11 cellular contexts compared by ENCODE assay signal in the genomic region with DNA sequence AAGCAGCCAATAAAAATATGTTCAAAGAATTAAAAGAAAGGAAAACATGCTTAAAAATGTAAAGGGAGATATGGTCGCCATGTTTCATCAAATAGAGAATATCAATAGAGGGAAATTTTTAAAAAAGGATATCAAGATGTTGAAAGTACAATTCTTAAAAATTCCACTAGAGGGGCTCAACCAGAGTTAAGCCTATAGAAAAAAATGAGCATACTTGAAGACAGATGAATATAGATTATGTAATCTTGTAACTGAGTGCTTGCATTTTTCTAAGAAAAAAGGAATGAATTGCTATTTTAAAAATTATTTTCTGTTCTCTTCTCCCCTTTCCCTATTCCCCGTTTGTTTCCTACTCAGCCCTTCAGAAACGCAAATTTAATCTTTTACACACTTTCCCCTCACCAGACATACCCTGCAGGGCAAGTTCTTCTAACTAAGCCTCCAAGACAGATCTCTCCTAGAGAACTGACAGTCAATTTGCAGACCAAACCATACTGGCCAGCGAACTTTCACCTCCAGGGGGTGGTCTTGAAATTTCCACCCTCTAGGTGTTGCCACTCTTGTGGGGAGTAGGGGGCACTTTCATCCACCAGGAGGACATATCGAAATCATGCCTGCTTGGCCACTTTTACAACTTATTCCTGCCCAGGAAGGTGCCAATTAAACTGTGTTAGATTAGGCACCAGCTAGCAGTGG.
A peak's percentile ranks its signal among the peaks of the same experiment; 100 is the strongest.
DNase-seq lines count a peak whose midpoint lies in the region; ATAC-seq, FAIRE-seq and TF ChIP-seq lines count a peak whose summit lies in the region.
"Had no signal": no experiment of that assay in that cellular context is flagged by ENCODE, and none has a peak within 500 bp of the region (broad histone marks: within the 10 kb centered on the region; RNA-seq: fewer than 3 reads in every experiment).

No MANE protein-coding gene starts in this region.

- intact Hi-C loops in A673 (cut with micrococcal nuclease; ENCODE audit: unreplicated experiment), result no loop called here
- intact Hi-C loops in gastrocnemius medialis (cut with DNase I; ENCODE audit: low total_unique reads), result no loop called here

- no TSS peak for BruUV-seq in A673 (replicated peaks; lab: Mats Ljungman, UMichigan)

- peak; percentile 23 for FAIRE-seq in G401.6 (lab: Jason Lieb, UNC)

- DNase-seq in A673 (ENCODE audit: low spot score), result peak; percentile 19
- DNase-seq in NAMALWA (ENCODE audit: low spot score), result peak; percentile 29
- DNase-seq in choroid plexus epithelial cell (ENCODE audit: low read depth), result peak; percentile 61
- DNase-seq in NCI-H2196 treated with DMSO at 0.1 percent for 48 hours (lab: John Stamatoyannopoulos, UW; ENCODE audit: unreplicated experiment), result no peak
- DNase-seq in gastrocnemius medialis, result no peak
- no peak for DNase-seq in activated CD4-positive, CD25-positive, alpha-beta regulatory T cell (lab: John Stamatoyannopoulos, UW)
- DNase-seq: NCI-H1092 had no signal

- H3K4me3 ChIP-seq in A673 (ENCODE audit: low read depth, low read length, poor library complexity, severe bottlenecking) (no peak overlapping the region), choroid plexus epithelial cell (ENCODE audit: low read depth, low read length) (no peak overlapping the region), gastrocnemius medialis (no peak overlapping the region)
- H3K4me3 ChIP-seq: skin epidermis had no signal

- in situ Hi-C loops in gastrocnemius medialis (cut with MboI; ENCODE audit: low sequenced_read_pairs in 4 of 4), result no loop called here

- CTCF ChIA-PET in A673 (lab: Charles Lee), result no interaction called here

- peaks cover 4% of the 10 kb centered on the region for H3K36me3 ChIP-seq in A673 (ENCODE audit: insufficient read depth, low read length, poor library complexity, severe bottlenecking)
- H3K36me3 ChIP-seq in gastrocnemius medialis, result peaks cover 0 to 31% of the 10 kb centered on the region in 2 donors

- H3K27me3 ChIP-seq in A673 (replicated peaks; ENCODE audit: insufficient read depth, low read depth, low read length, poor library complexity) (no peaks in the 10 kb centered on the region), gastrocnemius medialis (no peaks in the 10 kb centered on the region)

- H3K4me1 ChIP-seq in A673 (ENCODE audit: insufficient read depth, low read length, poor library complexity, severe bottlenecking) (no peaks in the 10 kb centered on the region), gastrocnemius medialis (no peaks in the 10 kb centered on the region)

- H3K27ac ChIP-seq in A673 (ENCODE audit: low read depth, low read length, poor library complexity, severe bottlenecking), result no peak overlapping the region
- no peak overlapping the region for H3K27ac ChIP-seq in gastrocnemius medialis
- H3K27ac ChIP-seq: skin epidermis had no signal

- ATAC-seq in gastrocnemius medialis, result no peak
- no peak for ATAC-seq in HG03097 (IDR thresholded peaks at IDR 0.05; ENCODE audit: low FRiP score, unreplicated experiment)
- ATAC-seq: stimulated activated memory B cell treated with anti-CD40 and anti-IgM and Interleukin-4, amounts not matched to agents 10 μg/mL and 1 μg/mL and 100 μg/mL, for 72 hours had no signal

- POLR2A ChIA-PET in A673 (lab: Charles Lee; ENCODE audit: low non-redundant PET), result no interaction called here

- H3K9me3 ChIP-seq in A673 (ENCODE audit: low read depth, low read length, poor library complexity, severe bottlenecking) (no peaks in the 10 kb centered on the region), gastrocnemius medialis (no peaks in the 10 kb centered on the region)

- no peak for TF ChIP-seq POLR2A in gastrocnemius medialis (IDR thresholded peaks at IDR 0.05)

- peak; percentile 49 for TF ChIP-seq CTCF in A673 (conservative IDR thresholded peaks at IDR 0.05; ENCODE audit: low read depth, low read length)
- TF ChIP-seq CTCF in choroid plexus epithelial cell (conservative IDR thresholded peaks at IDR 0.05; ENCODE audit: low read depth, low read length), result peak; percentile 50
- TF ChIP-seq CTCF in gastrocnemius medialis (IDR thresholded peaks at IDR 0.05 in 4 of 5, conservative IDR thresholded peaks at IDR 0.05 in 1 of 5), result no peak

Comparison
In these comparisons a context has a peak if more than half of its experiments do, and no peak if none do; other contexts are left out.
1. DNase-seq: peak in A673 (single experiment), NAMALWA (single experiment) and choroid plexus epithelial cell (single experiment); none in NCI-H2196 treated with DMSO at 0.1 percent for 48 hours (single experiment), gastrocnemius medialis (0 of 2) and activated CD4-positive, CD25-positive, alpha-beta regulatory T cell (0 of 4).
2. CTCF ChIP-seq: peak in A673 (single experiment) and choroid plexus epithelial cell (single experiment); none in gastrocnemius medialis (0 of 5).